Comparison of ENCODE assay signal across 19 cellular contexts in the genomic region with DNA sequence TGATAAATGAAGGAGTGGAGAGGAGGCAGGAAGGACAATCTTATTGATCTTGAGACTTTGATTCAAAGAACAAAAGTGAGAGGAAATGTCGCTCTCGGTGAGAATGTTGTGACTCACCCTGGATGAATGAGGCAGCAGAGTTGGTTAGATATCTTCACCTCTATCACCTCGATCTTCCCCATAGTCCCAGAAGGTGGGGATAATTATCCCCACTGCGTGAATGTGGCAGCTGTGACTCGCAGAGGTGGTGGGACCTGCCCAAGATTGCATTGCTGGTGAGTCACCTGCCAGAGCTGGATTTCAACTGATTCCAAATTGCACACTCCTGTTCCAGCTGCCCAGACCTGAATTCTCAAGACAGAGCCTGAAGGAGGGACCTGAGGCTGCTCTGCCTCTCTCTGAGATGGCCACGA.
DNase-seq lines count a peak whose midpoint lies in the region; ATAC-seq, FAIRE-seq and TF ChIP-seq lines count a peak whose summit lies in the region.
"Had no signal": no experiment of that assay in that cellular context is flagged by ENCODE, and none has a peak within 500 bp of the region (broad histone marks: within the 10 kb centered on the region; RNA-seq: fewer than 3 reads in every experiment).

No MANE protein-coding gene starts in this region.

- no peaks in the 10 kb centered on the region for H3K27me3 ChIP-seq in bronchial epithelial cell (ENCODE audit: control insufficient read depth, insufficient read depth, low read length)
- no peaks in the 10 kb centered on the region for H3K27me3 ChIP-seq in Peyer's patch
- H3K27me3 ChIP-seq: right lobe of liver had no signal

- no peak for TF ChIP-seq CTCF in bronchial epithelial cell (IDR thresholded peaks at IDR 0.05; ENCODE audit: insufficient read depth, low read length, severe bottlenecking)
- TF ChIP-seq CTCF in Peyer's patch (IDR thresholded peaks at IDR 0.05), result no peak

- FAIRE-seq in bronchial epithelial cell (lab: Jason Lieb, UNC), result peak; percentile 75
- FAIRE-seq: G401.6, H1 had no signal

- TF ChIP-seq POLR2A in Peyer's patch (IDR thresholded peaks at IDR 0.05), result no peak

- ATAC-seq in activated naive CD4-positive, alpha-beta T cell treated with anti-CD3 and anti-CD28 coated beads, Interleukin-2, amount 50 U/mL, for 72 hours, result peak; percentile 68 to 86
- ATAC-seq: Panc1, right lobe of liver had no signal

- H3K9me3 Mint-ChIP-seq in activated naive CD4-positive, alpha-beta T cell treated with anti-CD3 and anti-CD28 coated beads, Interleukin-2, amount 50 U/mL, for 72 hours, result peaks cover 6 to 7% of the 10 kb centered on the region in 2 donors

- DNase-seq in activated naive CD4-positive, alpha-beta T cell treated with anti-CD3 and anti-CD28 coated beads, Interleukin-2, amount 50 U/mL, for 72 hours (ENCODE audit: low spot score in 2 of 2), result no peak
- DNase-seq in activated naive CD4-positive, alpha-beta T cell treated with anti-CD3 and anti-CD28 coated beads, Interleukin-2, amount 50 U/mL, for 16 hours, result no peak
- DNase-seq in HT1080 (ENCODE audit: low read depth), result peak; percentile 44
- DNase-seq in bronchial epithelial cell (ENCODE audit: low read depth), result peak; percentile 81
- peak; percentile 42 for DNase-seq in renal cortical epithelial cell (ENCODE audit: low read depth)
- no peak for DNase-seq in NCI-H82 (lab: John Stamatoyannopoulos, UW)
- no peak for DNase-seq in NCI-H446 (lab: John Stamatoyannopoulos, UW)
- no peak for DNase-seq in Peyer's patch
- DNase-seq: activated gamma-delta T cell treated with Interleukin-2 at 50 U/mL for 16 hours; NCI-H510A treated with DMSO at 0.1 percent for 48 hours; stimulated activated CD4-positive, alpha-beta T cell treated with anti-CD3 and anti-CD28 coated beads, Interleukin-2, amount 100 ng/mL, for 48 hours had no signal

- H3K27ac ChIP-seq in Peyer's patch, result no peak overlapping the region
- H3K27ac ChIP-seq: neutrophil, right lobe of liver, suprapubic skin, VCaP had no signal

- H3K4me3 ChIP-seq in bronchial epithelial cell (ENCODE audit: low read depth, low read length), result no peak overlapping the region
- H3K4me3 ChIP-seq in Peyer's patch, result no peak overlapping the region
- H3K4me3 ChIP-seq: right lobe of liver, suprapubic skin had no signal

- H3K27ac Mint-ChIP-seq in activated naive CD4-positive, alpha-beta T cell treated with anti-CD3 and anti-CD28 coated beads, Interleukin-2, amount 50 U/mL, for 72 hours, result no peak overlapping the region

- peaks cover 4% of the 10 kb centered on the region in 2 donors for H3K36me3 Mint-ChIP-seq in activated naive CD4-positive, alpha-beta T cell treated with anti-CD3 and anti-CD28 coated beads, Interleukin-2, amount 50 U/mL, for 72 hours
- H3K36me3 Mint-ChIP-seq: brain had no signal

- no peaks in the 10 kb centered on the region for H3K4me1 ChIP-seq in Peyer's patch
- H3K4me1 ChIP-seq: right lobe of liver had no signal

- H3K36me3 ChIP-seq in bronchial epithelial cell (ENCODE audit: control insufficient read depth, insufficient read depth, low read length), result no peaks in the 10 kb centered on the region
- H3K36me3 ChIP-seq in Peyer's patch, result no peaks in the 10 kb centered on the region
- H3K36me3 ChIP-seq: neutrophil, right lobe of liver, suprapubic skin had no signal

- no peaks in the 10 kb centered on the region for H3K9me3 ChIP-seq in Peyer's patch
- H3K9me3 ChIP-seq: neutrophil, right lobe of liver had no signal

Comparison
In these comparisons a context has a peak if more than half of its experiments do, and no peak if none do; other contexts are left out.
1. DNase-seq: peak in HT1080 (single experiment), bronchial epithelial cell (single experiment) and renal cortical epithelial cell (single experiment); none in activated naive CD4-positive, alpha-beta T cell treated with anti-CD3 and anti-CD28 coated beads, Interleukin-2, amount 50 U/mL, for 72 hours (0 of 2), activated naive CD4-positive, alpha-beta T cell treated with anti-CD3 and anti-CD28 coated beads, Interleukin-2, amount 50 U/mL, for 16 hours (single experiment), NCI-H82 (single experiment), NCI-H446 (0 of 2) and Peyer's patch (0 of 3).